ENCODE assay signal across 22 cellular contexts in the genomic region with DNA sequence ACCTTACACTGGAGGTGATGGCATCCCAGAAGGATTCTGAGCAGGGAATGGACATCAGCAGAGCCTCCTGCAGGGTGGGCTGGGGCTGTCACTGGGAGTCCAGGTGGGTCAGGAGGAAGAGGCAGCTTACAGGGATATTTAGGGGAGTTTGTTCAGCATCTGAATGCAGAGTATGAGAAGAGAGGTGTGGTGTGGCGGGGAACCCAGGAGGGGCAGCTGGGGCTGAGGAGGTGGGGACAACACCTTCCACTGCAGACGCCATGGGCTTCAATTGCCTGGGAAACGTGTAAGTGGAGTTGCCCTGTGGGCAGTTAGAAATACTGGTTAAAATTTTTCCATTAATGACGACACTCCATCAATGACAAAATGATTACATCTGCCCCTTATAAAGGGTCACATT.
"Had no signal": no experiment of that assay in that cellular context is flagged by ENCODE, and none has a peak within 500 bp of the region (broad histone marks: within the 10 kb centered on the region; RNA-seq: fewer than 3 reads in every experiment).

No MANE protein-coding gene starts in this region.

- H3K27ac Mint-ChIP-seq: immature natural killer cell, memory B cell, mesothelial cell of epicardium had no signal

- H3K27me3 ChIP-seq: dorsolateral prefrontal cortex, esophagus muscularis mucosa, foreskin keratinocyte, gastroesophageal sphincter, heart left ventricle, hepatocyte, left lung had no signal

- H3K27ac ChIP-seq: dorsolateral prefrontal cortex, foreskin keratinocyte, heart left ventricle, left lung had no signal

- ATAC-seq: foreskin keratinocyte, heart left ventricle, left lung, left ventricle myocardium superior, mucosa of descending colon had no signal

- H3K4me1 ChIP-seq: foreskin keratinocyte had no signal

- H3K36me3 Mint-ChIP-seq: immature natural killer cell, memory B cell had no signal

- H3K4me3 ChIP-seq: coronary artery, dorsolateral prefrontal cortex, esophagus muscularis mucosa, gastroesophageal sphincter, heart left ventricle, hepatocyte, left lung, lung, mucosa of descending colon had no signal

- H2AFZ ChIP-seq: hepatocyte had no signal

- H3K4me2 ChIP-seq: hepatocyte had no signal

- H3K36me3 ChIP-seq: esophagus muscularis mucosa, gastroesophageal sphincter, heart left ventricle, left lung had no signal

- H3K4me3 Mint-ChIP-seq: immature natural killer cell, memory B cell, mesothelial cell of epicardium had no signal

- H3K4me1 Mint-ChIP-seq: immature natural killer cell, memory B cell had no signal

- DNase-seq: dermis blood vessel endothelial cell; dorsolateral prefrontal cortex; effector CD4-positive, alpha-beta T cell; effector memory CD4-positive, alpha-beta T cell; foreskin keratinocyte; heart left ventricle; hypothalamus; immature natural killer cell; islet precursor cell; kidney; kidney glomerular epithelial cell; left ventricle myocardium superior; mammary epithelial cell; mucosa of descending colon had no signal
